19 cellular contexts compared by ENCODE assay signal in genomic region chr16:80666378-80667257, GRCh38.
A peak's percentile ranks its signal among the peaks of the same experiment; 100 is the strongest.
DNase-seq lines count a peak whose midpoint lies in the region; ATAC-seq and TF ChIP-seq lines count a peak whose summit lies in the region.
"Had no signal": no experiment of that assay in that cellular context is flagged by ENCODE, and none has a peak within 500 bp of the region (broad histone marks: within the 10 kb centered on the region; RNA-seq: fewer than 3 reads in every experiment).

No MANE protein-coding gene starts in this region.

- H3K4me3 Mint-ChIP-seq in GM23338, result no peak overlapping the region
- no peak overlapping the region for H3K4me3 Mint-ChIP-seq in osteocyte (ENCODE audit: unreplicated experiment)
- H3K4me3 Mint-ChIP-seq: CD8-positive, alpha-beta T cell had no signal

- intact Hi-C loops in colonic mucosa (cut with DNase I), result no loop called here

- H3K36me3 ChIP-seq in GM23338 (ENCODE audit: insufficient read depth), result no peaks in the 10 kb centered on the region
- H3K36me3 ChIP-seq in colonic mucosa, result no peaks in the 10 kb centered on the region

- TF ChIP-seq CTCF in GM23338 (conservative IDR thresholded peaks at IDR 0.05; ENCODE audit: low read depth in 2 of 2) (no peak), astrocyte of the cerebellum (IDR thresholded peaks at IDR 0.05; ENCODE audit: low read depth, low read length, missing control alignments) (no peak), osteocyte (IDR thresholded peaks at IDR 0.05) (no peak), colonic mucosa (IDR thresholded peaks at IDR 0.05) (no peak)

- ATAC-seq in GM23338 (peak; percentile 49), HG02840 (IDR thresholded peaks at IDR 0.05; ENCODE audit: low FRiP score, unreplicated experiment) (no peak)
- ATAC-seq in activated CD4-positive, CD25-positive, alpha-beta regulatory T cell treated with anti-CD3 and anti-CD28 coated beads, Interleukin-2, amount 50 U/mL, for 24 hours, result no peak
- ATAC-seq: CD8-positive, alpha-beta T cell; HCT116; HepG2 had no signal

- H3K9me3 Mint-ChIP-seq in GM23338, result no peaks in the 10 kb centered on the region; the same call in 2 of the 3 replicates
- H3K9me3 Mint-ChIP-seq in osteocyte (ENCODE audit: unreplicated experiment), result peaks cover 17% of the 10 kb centered on the region
- H3K9me3 Mint-ChIP-seq: CD8-positive, alpha-beta T cell had no signal

- H4K20me1 ChIP-seq in GM23338 (replicated peaks; ENCODE audit: insufficient read depth), result no peaks in the 10 kb centered on the region
- H4K20me1 ChIP-seq: BLaER1 had no signal

- 0 out of 2 replicates have a peak overlapping the region, but pooled peaks have one; percentile 20 for H3K4me2 ChIP-seq in GM23338
- H3K4me2 ChIP-seq: BLaER1 had no signal

- in situ Hi-C loops in astrocyte of the cerebellum (cut with HindIII; ENCODE audit: low sequenced_read_pairs), result no loop called here

- H3K27me3 Mint-ChIP-seq in GM23338 (ENCODE audit: insufficient read depth, low read depth, poor library complexity) (peaks cover 4% of the 10 kb centered on the region), osteocyte (ENCODE audit: unreplicated experiment) (no peaks in the 10 kb centered on the region)

- no peaks in the 10 kb centered on the region for H3K79me2 ChIP-seq in GM23338 (replicated peaks; ENCODE audit: insufficient read depth)

- no peak for DNase-seq in GM23338 (ENCODE audit: low spot score)
- DNase-seq in astrocyte of the cerebellum (ENCODE audit: low read depth), result peak; percentile 15
- peak; percentile 2 for DNase-seq in glomerular visceral epithelial cell (ENCODE audit: extremely low spot score)
- peak; percentile 36 for DNase-seq in osteocyte (ENCODE audit: extremely low spot score, unreplicated experiment)
- no peak for DNase-seq in colonic mucosa
- DNase-seq: Calu3; CD8-positive, alpha-beta T cell; GM23248; KBM-7; NCI-H1105 treated with DMSO at 0.1 percent for 48 hours; NCI-H1694; NCI-H2081 treated with DMSO at 0.1 percent for 48 hours; NCI-H774; SHP77 had no signal

- H3K4me1 Mint-ChIP-seq in GM23338 (peaks cover 20% of the 10 kb centered on the region), osteocyte (ENCODE audit: unreplicated experiment) (no peaks in the 10 kb centered on the region)

- no peak overlapping the region for H3K9ac ChIP-seq in colonic mucosa (ENCODE audit: low read depth in 2 of 2, low read length in 2 of 2)
- H3K9ac ChIP-seq: BLaER1, GM23248 had no signal

- no peaks in the 10 kb centered on the region for H3F3A ChIP-seq in GM23338 (replicated peaks; ENCODE audit: low read depth)

- H3K27ac ChIP-seq in GM23338 (ENCODE audit: low read depth) (no peak overlapping the region), colonic mucosa (no peak overlapping the region)
- H3K27ac ChIP-seq: BLaER1, GM23248 had no signal

- H3K4me1 ChIP-seq in GM23338 (ENCODE audit: insufficient read depth), result peaks cover 11% of the 10 kb centered on the region
- no peaks in the 10 kb centered on the region for H3K4me1 ChIP-seq in colonic mucosa

- no peaks in the 10 kb centered on the region for H3K27me3 ChIP-seq in GM23338 (ENCODE audit: insufficient read depth)
- H3K27me3 ChIP-seq in colonic mucosa, result no peaks in the 10 kb centered on the region
- H3K27me3 ChIP-seq: BLaER1 had no signal

- H3K4me3 ChIP-seq in GM23338, result no peak overlapping the region
- H3K4me3 ChIP-seq in astrocyte of the cerebellum (ENCODE audit: low read depth, low read length), result no peak overlapping the region
- no peak overlapping the region for H3K4me3 ChIP-seq in colonic mucosa
- H3K4me3 ChIP-seq: BLaER1, GM23248 had no signal

- H3K27ac Mint-ChIP-seq in GM23338 (no peak overlapping the region; the same call in 1 of the 2 replicates), osteocyte (ENCODE audit: unreplicated experiment) (no peak overlapping the region)
- H3K27ac Mint-ChIP-seq: CD8-positive, alpha-beta T cell had no signal

- no peaks in the 10 kb centered on the region for H3K9me3 ChIP-seq in colonic mucosa

- no peak overlapping the region for H2AFZ ChIP-seq in GM23338
- H2AFZ ChIP-seq: GM23248 had no signal

- no peaks in the 10 kb centered on the region for H3K36me3 Mint-ChIP-seq in GM23338 (ENCODE audit: low read depth)
- H3K36me3 Mint-ChIP-seq in osteocyte (ENCODE audit: unreplicated experiment), result no peaks in the 10 kb centered on the region
- H3K36me3 Mint-ChIP-seq: CD8-positive, alpha-beta T cell had no signal

- H3K9me2 ChIP-seq in GM23338 (ENCODE audit: insufficient read depth), result 0 out of 2 replicates have a peak, but pooled peaks cover 9% of the 10 kb centered on the region

TF ChIP-seq in GM23338, 12 proteins besides CTCF, POLR2A, EP300 and RAD21 (continues in another document):
- TF ChIP-seq CREB1 (CRISPR knock-in tag; IDR thresholded peaks at IDR 0.05; ENCODE audit: low read depth), result no peak
- TF ChIP-seq EZH2 (IDR thresholded peaks at IDR 0.05; ENCODE audit: low read depth, unreplicated experiment), result no peak
- no peak for TF ChIP-seq NANOG (IDR thresholded peaks at IDR 0.05; ENCODE audit: borderline replicate concordance)
- no peak for TF ChIP-seq STAT1 (IDR thresholded peaks at IDR 0.05; ENCODE audit: unreplicated experiment)
- no peak for TF ChIP-seq ZNF114 (CRISPR knock-in tag; IDR thresholded peaks at IDR 0.05)
- TF ChIP-seq EZH2phosphoT487 (IDR thresholded peaks at IDR 0.05; ENCODE audit: unreplicated experiment), result no peak
- no peak for TF ChIP-seq POLR2AphosphoS5 (IDR thresholded peaks at IDR 0.05; ENCODE audit: low read depth)
- no peak for TF ChIP-seq ETS1 (IDR thresholded peaks at IDR 0.05)
- TF ChIP-seq ZNF462 (CRISPR knock-in tag; IDR thresholded peaks at IDR 0.05), result no peak

Comparison
In these comparisons a context has a peak if more than half of its experiments do, and no peak if none do; other contexts are left out.
1. DNase-seq: peak in astrocyte of the cerebellum (single experiment), glomerular visceral epithelial cell (single experiment) and osteocyte (single experiment); none in GM23338 (single experiment) and colonic mucosa (single experiment).